ENCODE assay signal across 8 cellular contexts in the genomic region with DNA sequence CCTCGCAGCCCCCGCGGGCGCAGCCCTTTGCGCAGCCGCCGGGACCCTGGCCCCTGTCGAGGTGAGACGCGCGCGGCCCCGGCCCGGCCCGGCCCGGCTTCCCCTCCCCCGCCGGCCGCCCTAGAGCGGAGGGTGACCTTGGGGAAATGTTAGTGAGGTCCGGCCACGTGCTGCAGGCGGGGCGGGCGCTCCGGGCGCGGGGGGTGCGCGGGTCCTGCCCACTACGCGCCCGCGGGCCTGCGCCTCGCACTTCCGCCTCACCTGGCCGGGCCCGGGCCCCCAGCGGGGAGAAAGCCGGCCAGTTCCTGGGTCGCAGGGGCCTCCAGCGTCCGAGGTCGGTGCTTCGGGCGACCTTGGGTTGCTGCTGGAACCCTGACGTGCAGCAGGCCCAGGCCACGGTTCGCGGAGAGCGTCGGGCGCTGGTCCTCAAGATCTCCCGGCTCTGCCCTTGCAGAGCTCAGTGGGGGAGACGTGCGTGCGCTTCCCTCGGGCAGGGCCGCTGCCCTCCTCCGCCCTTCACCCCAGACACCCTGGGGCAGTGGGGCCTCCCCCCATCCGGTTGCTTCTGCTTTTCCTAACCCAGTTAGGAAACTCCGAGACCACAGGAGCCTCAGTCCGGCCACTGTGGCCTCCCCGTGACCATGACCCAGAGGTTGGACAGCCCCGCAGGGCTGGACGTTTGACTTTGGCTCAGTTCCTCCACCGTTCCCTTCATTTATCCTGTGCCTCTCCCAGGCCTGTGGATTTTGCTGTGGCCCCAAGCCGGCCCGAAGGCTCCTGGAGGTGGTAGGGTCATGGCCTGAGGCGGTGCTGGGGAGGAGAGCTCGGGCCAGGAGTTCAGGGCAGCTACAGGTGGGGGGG. TPM values are rescaled to one million over a fixed set of nuclear protein-coding genes. Genes with fewer than 3 reads are reported as not detected.
A peak's percentile ranks its signal among the peaks of the same experiment; 100 is the strongest.
DNase-seq lines count a peak whose midpoint lies in the region; ATAC-seq and TF ChIP-seq lines count a peak whose summit lies in the region.

No MANE protein-coding gene starts in this region.

- POLR2A ChIA-PET in CD8-positive, alpha-beta T cell (lab: Charles Lee), result interaction anchor here (0.7 to 1.1 kb wide), 2 partner anchors 20 to 48 kb away, joined by 3 read pairs; a partner anchor contains a TSS
- POLR2A ChIA-PET in WTC11 (lab: Charles Lee), result no interaction called here

- H3K4me3 ChIP-seq in CD8-positive, alpha-beta T cell (ENCODE audit: low read depth, low read length), result peak overlapping the region; percentile 68
- peak overlapping the region; percentile 74 for H3K4me3 ChIP-seq in HUES48 (ENCODE audit: low read depth, low read length)

- H3K9ac ChIP-seq in HUES48 (ENCODE audit: low read depth, low read length), result peak overlapping the region; percentile 55; the same call in 1 of the 2 replicates

- H3K9me3 ChIP-seq in CD8-positive, alpha-beta T cell (ENCODE audit: low read length), result no peaks in the 10 kb centered on the region
- H3K9me3 ChIP-seq in HUES48 (ENCODE audit: control insufficient read depth, insufficient read depth, low read length), result no peaks in the 10 kb centered on the region

- H3K27me3 ChIP-seq in CD8-positive, alpha-beta T cell (ENCODE audit: insufficient read depth, low read length), result no peaks in the 10 kb centered on the region
- no peaks in the 10 kb centered on the region for H3K27me3 ChIP-seq in HUES48 (ENCODE audit: control insufficient read depth, insufficient read depth, low read length)

- no peak for TF ChIP-seq CTCF in CD8-positive, alpha-beta T cell (IDR thresholded peaks at IDR 0.05)
- TF ChIP-seq CTCF in WTC11 (IDR thresholded peaks at IDR 0.05), result no peak
- TF ChIP-seq CTCF in natural killer cell (IDR thresholded peaks at IDR 0.05), result no peak

- no peaks in the 10 kb centered on the region for H3K27me3 Mint-ChIP-seq in CD8-positive, alpha-beta T cell (ENCODE audit: low read depth)
- no peaks in the 10 kb centered on the region for H3K27me3 Mint-ChIP-seq in WTC11 (ENCODE audit: low read depth)
- H3K27me3 Mint-ChIP-seq in natural killer cell (ENCODE audit: low read depth in 2 of 2), result no peaks in the 10 kb centered on the region

- ATAC-seq in CD8-positive, alpha-beta T cell, result peak; percentile 35
- ATAC-seq in GM19395 (IDR thresholded peaks at IDR 0.05; ENCODE audit: unreplicated experiment) (peak; percentile 35), WTC11 (peak; percentile 7), esophagus mucosa (peak; percentile 13), natural killer cell (peak; percentile 47 to 71 (median 61))

- peak overlapping the region; percentile 66 for H3K4me3 Mint-ChIP-seq in CD8-positive, alpha-beta T cell
- H3K4me3 Mint-ChIP-seq in WTC11 (peak overlapping the region; percentile 69), natural killer cell (peak overlapping the region; percentile 75)

- peaks cover 11% of the 10 kb centered on the region for H3K4me1 Mint-ChIP-seq in CD8-positive, alpha-beta T cell (ENCODE audit: low read depth)
- H3K4me1 Mint-ChIP-seq in WTC11, result peaks cover 25% of the 10 kb centered on the region
- peaks cover 0 to 13% of the 10 kb centered on the region in 2 donors for H3K4me1 Mint-ChIP-seq in natural killer cell

- no peaks in the 10 kb centered on the region for H3K36me3 Mint-ChIP-seq in CD8-positive, alpha-beta T cell
- H3K36me3 Mint-ChIP-seq in WTC11, result no peaks in the 10 kb centered on the region
- no peaks in the 10 kb centered on the region for H3K36me3 Mint-ChIP-seq in natural killer cell

- DNase-seq in CD8-positive, alpha-beta T cell, result no peak
- DNase-seq in WTC11 (ENCODE audit: low spot score), result peak; percentile 59
- no peak for DNase-seq in natural killer cell
- no peak for DNase-seq in epidermal melanocyte (ENCODE audit: insufficient read length, low spot score)
- no peak for DNase-seq in T-helper 9 cell

- no peak overlapping the region for H3K27ac Mint-ChIP-seq in CD8-positive, alpha-beta T cell
- no peak overlapping the region for H3K27ac Mint-ChIP-seq in WTC11
- H3K27ac Mint-ChIP-seq in natural killer cell, result no peak overlapping the region

- H3K27ac ChIP-seq in CD8-positive, alpha-beta T cell (ENCODE audit: low read depth, low read length), result peak overlapping the region; percentile 20
- peak overlapping the region; percentile 12 for H3K27ac ChIP-seq in HUES48 (ENCODE audit: low read depth, low read length)

- no peaks in the 10 kb centered on the region for H3K36me3 ChIP-seq in CD8-positive, alpha-beta T cell (ENCODE audit: insufficient read depth, low read length)
- no peaks in the 10 kb centered on the region for H3K36me3 ChIP-seq in HUES48 (ENCODE audit: control insufficient read depth, insufficient read depth, low read length)

- intact Hi-C loops in CD8-positive, alpha-beta T cell (cut with DNase I, micrococcal nuclease), result no loop called here
- intact Hi-C loops in natural killer cell (cut with micrococcal nuclease), result no loop called here

- no peaks in the 10 kb centered on the region for H3K9me3 Mint-ChIP-seq in CD8-positive, alpha-beta T cell
- no peaks in the 10 kb centered on the region for H3K9me3 Mint-ChIP-seq in WTC11
- no peaks in the 10 kb centered on the region for H3K9me3 Mint-ChIP-seq in natural killer cell

- CTCF ChIA-PET in CD8-positive, alpha-beta T cell (lab: Charles Lee), result no interaction called here
- CTCF ChIA-PET in WTC11 (lab: Charles Lee), result interaction anchor here (0.6 to 1.9 kb wide), 5 partner anchors 18 to 439 kb away, joined by 3 to 8 read pairs (median 4); no protein-coding TSS in a partner anchor

- H3K4me1 ChIP-seq in CD8-positive, alpha-beta T cell (ENCODE audit: insufficient read depth, low read length), result peaks cover 20% of the 10 kb centered on the region
- H3K4me1 ChIP-seq in HUES48 (ENCODE audit: control insufficient read depth, insufficient read depth, low read length), result peaks cover 17% of the 10 kb centered on the region

TF ChIP-seq in WTC11, 78 proteins besides CTCF, POLR2A, EP300 and RAD21 (continues in another document):
- TF ChIP-seq TEAD1 (CRISPR knock-in tag; IDR thresholded peaks at IDR 0.05), result no peak
- TF ChIP-seq, protein P1, sequence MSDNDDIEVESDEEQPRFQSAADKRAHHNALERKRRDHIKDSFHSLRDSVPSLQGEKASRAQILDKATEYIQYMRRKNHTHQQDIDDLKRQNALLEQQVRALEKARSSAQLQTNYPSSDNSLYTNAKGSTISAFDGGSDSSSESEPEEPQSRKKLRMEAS (CRISPR knock-in tag; IDR thresholded peaks at IDR 0.05), result peak; percentile 36; the same call in 1 of the 2 replicates
- no peak for TF ChIP-seq ELF4 (CRISPR knock-in tag; IDR thresholded peaks at IDR 0.05; ENCODE audit: low read depth)
- 0 out of 2 replicates have a peak, but pooled peaks have one; percentile 47 for TF ChIP-seq NR3C1 (CRISPR knock-in tag; conservative IDR thresholded peaks at IDR 0.05; ENCODE audit: low read depth)
- no peak for TF ChIP-seq CREB1 (CRISPR knock-in tag; IDR thresholded peaks at IDR 0.05)
- TF ChIP-seq, protein P2, sequence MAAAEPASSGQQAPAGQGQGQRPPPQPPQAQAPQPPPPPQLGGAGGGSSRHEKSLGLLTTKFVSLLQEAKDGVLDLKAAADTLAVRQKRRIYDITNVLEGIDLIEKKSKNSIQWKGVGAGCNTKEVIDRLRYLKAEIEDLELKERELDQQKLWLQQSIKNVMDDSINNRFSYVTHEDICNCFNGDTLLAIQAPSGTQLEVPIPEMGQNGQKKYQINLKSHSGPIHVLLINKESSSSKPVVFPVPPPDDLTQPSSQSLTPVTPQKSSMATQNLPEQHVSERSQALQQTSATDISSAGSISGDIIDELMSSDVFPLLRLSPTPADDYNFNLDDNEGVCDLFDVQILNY (CRISPR knock-in tag; IDR thresholded peaks at IDR 0.05), result 0 out of 2 replicates have a peak, but pooled peaks have one; percentile 19
- TF ChIP-seq, protein P3, sequence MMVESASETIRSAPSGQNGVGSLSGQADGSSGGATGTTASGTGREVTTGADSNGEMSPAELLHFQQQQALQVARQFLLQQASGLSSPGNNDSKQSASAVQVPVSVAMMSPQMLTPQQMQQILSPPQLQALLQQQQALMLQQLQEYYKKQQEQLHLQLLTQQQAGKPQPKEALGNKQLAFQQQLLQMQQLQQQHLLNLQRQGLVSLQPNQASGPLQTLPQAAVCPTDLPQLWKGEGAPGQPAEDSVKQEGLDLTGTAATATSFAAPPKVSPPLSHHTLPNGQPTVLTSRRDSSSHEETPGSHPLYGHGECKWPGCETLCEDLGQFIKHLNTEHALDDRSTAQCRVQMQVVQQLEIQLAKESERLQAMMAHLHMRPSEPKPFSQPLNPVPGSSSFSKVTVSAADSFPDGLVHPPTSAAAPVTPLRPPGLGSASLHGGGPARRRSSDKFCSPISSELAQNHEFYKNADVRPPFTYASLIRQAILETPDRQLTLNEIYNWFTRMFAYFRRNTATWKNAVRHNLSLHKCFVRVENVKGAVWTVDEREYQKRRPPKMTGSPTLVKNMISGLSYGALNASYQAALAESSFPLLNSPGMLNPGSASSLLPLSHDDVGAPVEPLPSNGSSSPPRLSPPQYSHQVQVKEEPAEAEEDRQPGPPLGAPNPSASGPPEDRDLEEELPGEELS (CRISPR knock-in tag; IDR thresholded peaks at IDR 0.05), result no peak
- TF ChIP-seq, protein P4, sequence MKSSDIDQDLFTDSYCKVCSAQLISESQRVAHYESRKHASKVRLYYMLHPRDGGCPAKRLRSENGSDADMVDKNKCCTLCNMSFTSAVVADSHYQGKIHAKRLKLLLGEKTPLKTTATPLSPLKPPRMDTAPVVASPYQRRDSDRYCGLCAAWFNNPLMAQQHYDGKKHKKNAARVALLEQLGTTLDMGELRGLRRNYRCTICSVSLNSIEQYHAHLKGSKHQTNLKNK (CRISPR knock-in tag; IDR thresholded peaks at IDR 0.05), result no peak
- no peak for TF ChIP-seq JUN (CRISPR knock-in tag; IDR thresholded peaks at IDR 0.05)
- TF ChIP-seq JAZF1 (CRISPR knock-in tag; IDR thresholded peaks at IDR 0.05), result no peak
- TF ChIP-seq KAT7 (CRISPR knock-in tag; IDR thresholded peaks at IDR 0.05; ENCODE audit: borderline replicate concordance), result no peak
- TF ChIP-seq NR2C2 (CRISPR knock-in tag; IDR thresholded peaks at IDR 0.05), result no peak

RNA-seq across cellular contexts. Expression of a gene that starts 0.8 kb away (rescaled TPM):
- total RNA-seq in CD8-positive, alpha-beta T cell, result 10 to 100 TPM; 15.9 to 19.2 TPM
- total RNA-seq in WTC11 (2021) (63.3 to 76.0 TPM (median 66.7 TPM) in 3 replicates), esophagus mucosa (20.3 TPM), natural killer cell (10 to 100 TPM; 11.3 to 17.4 (median 15.7) TPM)

RNA-seq across cellular contexts. Expression of a gene that starts 6.3 kb away (rescaled TPM):
- total RNA-seq in CD8-positive, alpha-beta T cell, result 10 to 100 TPM; 37.4 to 43.1 TPM
- total RNA-seq in WTC11 (2021) (115 to 121 TPM (median 115 TPM) in 3 replicates), esophagus mucosa (40.2 TPM), natural killer cell (10 to 100 TPM; 33.7 to 36.3 (median 36.1) TPM)

RNA-seq across cellular contexts. Expression of a gene that starts 6.7 kb away (rescaled TPM):
- 10 to 100 TPM; 15.0 to 22.8 TPM for total RNA-seq in CD8-positive, alpha-beta T cell
- 66.2 to 75.8 TPM (median 69.6 TPM) in 3 replicates for total RNA-seq in WTC11 (2021)
- total RNA-seq in esophagus mucosa, result 17.9 TPM
- total RNA-seq in natural killer cell, result 10 to 100 TPM; 16.7 to 22.8 (median 20.2) TPM

RNA-seq across cellular contexts. Expression of a gene that starts 11.6 kb away (rescaled TPM):
- total RNA-seq in CD8-positive, alpha-beta T cell, result under 1 TPM; 0.16 to 0.17 TPM
- 12.3 to 18.6 TPM (median 17.3 TPM) in 3 replicates for total RNA-seq in WTC11 (2021)
- total RNA-seq in esophagus mucosa, result 0.08 TPM
- 1 to 10 TPM in 1 of 3 donors, under 1 TPM in 2; 0.60 to 1.7 (median 0.75) TPM for total RNA-seq in natural killer cell

RNA-seq across cellular contexts. Expression of a gene that starts 25.5 kb away (rescaled TPM):
- total RNA-seq in CD8-positive, alpha-beta T cell, result 100 to 1,000 TPM; 163 to 175 TPM
- total RNA-seq in WTC11 (2021), result 245 to 285 TPM (median 250 TPM) in 3 replicates
- total RNA-seq in esophagus mucosa, result 58.7 TPM
- total RNA-seq in natural killer cell, result 100 to 1,000 TPM; 205 to 216 (median 211) TPM

Comparison
In these comparisons a context has a peak if more than half of its experiments do, and no peak if none do; other contexts are left out.
1. ATAC-seq: peak in every context shown above with its lines; median percentile 61 in natural killer cell; 35 in CD8-positive, alpha-beta T cell; 35 in GM19395; 13 in esophagus mucosa; 7 in WTC11.